ENCODE assay signal across 28 cellular contexts in genomic region chr3:43079536-43080332, GRCh38.
"Had no signal": no experiment of that assay in that cellular context is flagged by ENCODE, and none has a peak within 500 bp of the region (broad histone marks: within the 10 kb centered on the region; RNA-seq: fewer than 3 reads in every experiment).

No MANE protein-coding gene starts in this region.

- H3K27me3 Mint-ChIP-seq: naive thymus-derived CD8-positive, alpha-beta T cell; stimulated activated naive B cell treated with anti-CD40 and anti-IgM and Interleukin-4, amounts not matched to agents 10 μg/mL and 1 μg/mL and 100 μg/mL, for 72 hours had no signal

- H3K4me1 ChIP-seq: lower lobe of right lung, neural progenitor cell, pancreas, prostate gland, thyroid gland, transverse colon, upper lobe of left lung had no signal

- H3K4me3 ChIP-seq: lower lobe of right lung, neural progenitor cell, pancreas, prostate gland, right lobe of liver, smooth muscle cell, stomach, testis, thyroid gland, transverse colon, upper lobe of left lung had no signal

- ATAC-seq: left cardiac atrium; left lobe of liver; left ventricle myocardium superior; lower lobe of right lung; naive thymus-derived CD8-positive, alpha-beta T cell; pancreas; right lobe of liver; stimulated activated naive B cell treated with anti-CD40 and anti-IgM and Interleukin-4, amounts not matched to agents 10 μg/mL and 1 μg/mL and 100 μg/mL, for 72 hours; stimulated activated naive CD8-positive, alpha-beta T cell treated with anti-CD3 and anti-CD28 coated beads, Interleukin-15, Interleukin-2, amounts not matched to agents 100 U/mL and 50 U/mL, for 24 hours had no signal

- H3K27ac ChIP-seq: lower lobe of right lung, neural progenitor cell, pancreas, prostate gland, right lobe of liver, stomach, testis, thyroid gland, transverse colon, upper lobe of left lung had no signal

- H3K4me1 Mint-ChIP-seq: nephron progenitor cell; neural progenitor cell; stimulated activated naive B cell treated with anti-CD40 and anti-IgM and Interleukin-4, amounts not matched to agents 10 μg/mL and 1 μg/mL and 100 μg/mL, for 72 hours had no signal

- H3K4me3 Mint-ChIP-seq: naive thymus-derived CD8-positive, alpha-beta T cell; nephron progenitor cell; neural progenitor cell; stimulated activated naive B cell treated with anti-CD40 and anti-IgM and Interleukin-4, amounts not matched to agents 10 μg/mL and 1 μg/mL and 100 μg/mL, for 72 hours had no signal

- H3K27ac Mint-ChIP-seq: naive thymus-derived CD8-positive, alpha-beta T cell; nephron progenitor cell; neural progenitor cell; stimulated activated naive B cell treated with anti-CD40 and anti-IgM and Interleukin-4, amounts not matched to agents 10 μg/mL and 1 μg/mL and 100 μg/mL, for 72 hours had no signal

- H3K27me3 ChIP-seq: neural progenitor cell, pancreas, right lobe of liver, stomach, testis, thyroid gland, transverse colon, upper lobe of left lung had no signal

- H3K9me3 Mint-ChIP-seq: neural progenitor cell had no signal

- H3K4me2 ChIP-seq: neural progenitor cell, smooth muscle cell had no signal

- H2AFZ ChIP-seq: neural progenitor cell had no signal

- H3K9ac ChIP-seq: neural progenitor cell had no signal

- DNase-seq: hippocampal formation; kidney glomerular epithelial cell; left cardiac atrium; left ventricle myocardium superior; lower lobe of right lung; mammary epithelial cell; mesenchymal stem cell; naive thymus-derived CD8-positive, alpha-beta T cell; nephron progenitor cell; pancreas; posterior cingulate gyrus; retina; right lobe of liver; stimulated activated CD4-positive, alpha-beta T cell treated with anti-CD3 and anti-CD28 coated beads, Interleukin-12 subunit alpha, Interleukin-12 subunit beta, amount 100 ng/mL, for 4 hours; stimulated activated CD4-positive, alpha-beta T cell treated with anti-CD3 and anti-CD28 coated beads, Interleukin-15, amount 100 ng/mL, for 24 hours; stimulated activated CD4-positive, alpha-beta T cell treated with anti-CD3 and anti-CD28 coated beads, Interleukin-2, amount 100 ng/mL, for 24 hours; stimulated activated CD4-positive, alpha-beta T cell treated with anti-CD3 and anti-CD28 coated beads, Interleukin-4, amount 100 ng/mL, for 1 hour; stimulated activated naive B cell treated with anti-CD40 and anti-IgM and Interleukin-4, amounts not matched to agents 10 μg/mL and 1 μg/mL and 100 μg/mL, for 72 hours; stimulated activated naive CD8-positive, alpha-beta T cell treated with anti-CD3 and anti-CD28 coated beads, Interleukin-15, Interleukin-2, amounts not matched to agents 100 U/mL and 50 U/mL, for 24 hours; stomach; testis; thyroid gland; transverse colon had no signal

- H3K36me3 ChIP-seq: neural progenitor cell, transverse colon had no signal

- H3K9me3 ChIP-seq: lower lobe of right lung, pancreas, prostate gland, right lobe of liver, stomach, testis, thyroid gland, transverse colon, upper lobe of left lung had no signal
